1 cellular context compared by ENCODE assay signal in the genomic region with DNA sequence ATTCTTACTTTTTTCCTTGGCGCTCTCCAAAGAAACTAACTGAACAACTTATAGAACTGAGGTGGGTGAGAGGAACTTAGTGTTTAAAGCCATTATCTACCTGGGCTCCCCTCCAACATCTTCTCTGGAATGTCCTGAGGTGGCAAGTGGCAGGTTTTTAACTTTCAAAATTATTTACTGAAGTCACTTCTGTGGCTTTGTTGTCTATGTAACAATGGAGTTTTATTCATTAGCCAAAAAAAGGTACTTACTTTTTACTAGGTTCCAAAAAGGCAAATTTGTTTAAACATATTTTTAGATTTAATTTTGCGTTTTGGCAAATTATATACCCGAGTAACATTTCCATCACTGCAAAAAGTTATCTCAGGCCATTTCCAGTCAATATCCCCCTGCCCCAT.
TF ChIP-seq lines count a peak whose summit lies in the region.

No MANE protein-coding gene starts in this region.

TF ChIP-seq in IMR-90, 13 proteins besides CTCF, POLR2A, EP300 and RAD21 (continued from another document):
- TF ChIP-seq, protein P1, sequence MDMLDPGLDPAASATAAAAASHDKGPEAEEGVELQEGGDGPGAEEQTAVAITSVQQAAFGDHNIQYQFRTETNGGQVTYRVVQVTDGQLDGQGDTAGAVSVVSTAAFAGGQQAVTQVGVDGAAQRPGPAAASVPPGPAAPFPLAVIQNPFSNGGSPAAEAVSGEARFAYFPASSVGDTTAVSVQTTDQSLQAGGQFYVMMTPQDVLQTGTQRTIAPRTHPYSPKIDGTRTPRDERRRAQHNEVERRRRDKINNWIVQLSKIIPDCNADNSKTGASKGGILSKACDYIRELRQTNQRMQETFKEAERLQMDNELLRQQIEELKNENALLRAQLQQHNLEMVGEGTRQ (IDR thresholded peaks at IDR 0.05; ENCODE audit: low read depth, low read length), result no peak
- no peak for TF ChIP-seq MAZ (IDR thresholded peaks at IDR 0.05; ENCODE audit: borderline replicate concordance, low read depth, low read length)
- no peak for TF ChIP-seq BHLHE40 (IDR thresholded peaks at IDR 0.05; ENCODE audit: low read depth, low read length)
- no peak for TF ChIP-seq CHD1 (IDR thresholded peaks at IDR 0.05; ENCODE audit: low read depth, low read length)
- TF ChIP-seq CEBPB (IDR thresholded peaks at IDR 0.05; ENCODE audit: low read depth, low read length), result no peak
- no peak for TF ChIP-seq MAFK (IDR thresholded peaks at IDR 0.05; ENCODE audit: low read depth, low read length)
- no peak for TF ChIP-seq NFE2L2 (IDR thresholded peaks at IDR 0.05; ENCODE audit: low read depth, low read length)
